1 cellular context compared by ENCODE assay signal in the genomic region with DNA sequence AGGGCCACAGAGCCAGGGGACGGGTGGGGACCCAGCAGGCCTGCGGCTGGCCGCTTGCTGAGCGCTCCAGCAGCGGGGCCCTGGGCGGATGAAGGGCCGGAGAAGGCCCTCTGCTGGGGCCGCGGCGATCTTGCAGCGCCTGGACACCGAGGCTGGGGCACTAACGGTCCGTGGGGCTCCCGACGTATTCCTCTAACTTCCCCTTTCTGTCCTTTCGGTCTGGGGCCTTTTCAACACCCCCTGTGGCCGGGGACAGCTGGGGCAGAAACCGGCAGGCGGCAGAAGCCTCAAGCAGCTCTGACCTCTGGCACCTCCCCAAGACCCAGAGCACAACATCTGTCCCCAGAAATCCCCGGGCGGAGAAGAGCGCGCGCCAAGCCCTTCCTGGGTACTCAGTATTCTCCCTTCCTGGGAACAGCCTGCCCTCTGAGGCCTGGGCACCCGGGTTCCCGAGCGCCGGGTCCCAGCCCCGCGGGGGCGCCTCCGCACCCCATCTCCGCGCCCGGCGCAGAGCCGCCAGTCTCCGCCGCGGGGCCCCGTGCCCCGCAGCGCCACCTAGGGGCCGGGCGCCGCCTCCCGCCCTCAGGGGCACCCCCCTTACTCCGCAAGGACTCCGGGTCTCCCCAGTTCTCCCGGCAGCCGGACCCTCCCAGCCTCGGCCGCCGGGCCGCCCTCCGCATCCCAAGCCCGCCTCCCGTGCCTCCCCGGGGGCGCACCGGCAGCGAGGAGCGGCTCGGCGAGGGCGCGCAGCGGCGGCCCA.
A peak's percentile ranks its signal among the peaks of the same experiment; 100 is the strongest.
TF ChIP-seq lines count a peak whose summit lies in the region.

No MANE protein-coding gene starts in this region.

TF ChIP-seq in WTC11, 78 proteins besides CTCF, POLR2A, EP300 and RAD21 (continued from another document):
- TF ChIP-seq, protein P1, sequence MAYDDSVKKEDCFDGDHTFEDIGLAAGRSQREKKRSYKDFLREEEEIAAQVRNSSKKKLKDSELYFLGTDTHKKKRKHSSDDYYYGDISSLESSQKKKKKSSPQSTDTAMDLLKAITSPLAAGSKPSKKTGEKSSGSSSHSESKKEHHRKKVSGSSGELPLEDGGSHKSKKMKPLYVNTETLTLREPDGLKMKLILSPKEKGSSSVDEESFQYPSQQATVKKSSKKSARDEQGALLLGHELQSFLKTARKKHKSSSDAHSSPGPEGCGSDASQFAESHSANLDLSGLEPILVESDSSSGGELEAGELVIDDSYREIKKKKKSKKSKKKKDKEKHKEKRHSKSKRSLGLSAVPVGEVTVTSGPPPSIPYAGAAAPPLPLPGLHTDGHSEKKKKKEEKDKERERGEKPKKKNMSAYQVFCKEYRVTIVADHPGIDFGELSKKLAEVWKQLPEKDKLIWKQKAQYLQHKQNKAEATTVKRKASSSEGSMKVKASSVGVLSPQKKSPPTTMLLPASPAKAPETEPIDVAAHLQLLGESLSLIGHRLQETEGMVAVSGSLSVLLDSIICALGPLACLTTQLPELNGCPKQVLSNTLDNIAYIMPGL (CRISPR knock-in tag; IDR thresholded peaks at IDR 0.05) = 0 out of 2 replicates have a peak, but pooled peaks have one; percentile 34
- TF ChIP-seq, protein P2, sequence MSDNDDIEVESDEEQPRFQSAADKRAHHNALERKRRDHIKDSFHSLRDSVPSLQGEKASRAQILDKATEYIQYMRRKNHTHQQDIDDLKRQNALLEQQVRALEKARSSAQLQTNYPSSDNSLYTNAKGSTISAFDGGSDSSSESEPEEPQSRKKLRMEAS (CRISPR knock-in tag; IDR thresholded peaks at IDR 0.05) = 0 out of 2 replicates have a peak, but pooled peaks have one; percentile 20
TF ChIP-seq in WTC11: peak in this region for 9.
